ENCODE assay signal across 12 cellular contexts in the genomic region with DNA sequence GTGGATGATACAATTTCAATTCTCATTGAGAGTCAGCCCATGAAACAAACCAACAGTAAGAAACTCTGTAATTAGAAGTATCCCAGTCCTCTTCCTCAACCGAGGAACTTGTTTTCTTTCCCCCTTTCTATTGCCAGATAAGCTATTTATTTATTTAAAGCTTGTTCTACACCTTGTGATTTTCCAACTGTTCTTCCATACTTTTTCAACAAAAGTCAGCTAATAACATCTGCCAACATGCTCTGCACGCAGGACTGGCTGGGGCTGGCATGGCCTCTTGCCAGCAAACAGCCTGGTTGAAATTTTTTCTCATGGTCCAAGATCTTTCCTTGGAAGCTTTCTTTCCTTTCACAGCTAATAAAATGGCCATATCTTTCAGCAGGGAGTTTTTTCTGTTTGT. TPM values are rescaled to one million over a fixed set of nuclear protein-coding genes. Genes with fewer than 3 reads are reported as not detected.
DNase-seq lines count a peak whose midpoint lies in the region; ATAC-seq and TF ChIP-seq lines count a peak whose summit lies in the region.
"Had no signal": no experiment of that assay in that cellular context is flagged by ENCODE, and none has a peak within 500 bp of the region (broad histone marks: within the 10 kb centered on the region; RNA-seq: fewer than 3 reads in every experiment).

No MANE protein-coding gene starts in this region.

- no peak for TF ChIP-seq POLR2A in sigmoid colon (IDR thresholded peaks at IDR 0.05)

- no peaks in the 10 kb centered on the region for H3K4me1 Mint-ChIP-seq in central memory CD8-positive, alpha-beta T cell

- H3K9me3 Mint-ChIP-seq in central memory CD8-positive, alpha-beta T cell = no peaks in the 10 kb centered on the region
- H3K9me3 Mint-ChIP-seq: activated naive CD4-positive, alpha-beta T cell treated with anti-CD3 and anti-CD28 coated beads for 36 hours had no signal

- in situ Hi-C loops in GM13977 (cut with MboI; ENCODE audit: low pct_unique_long_range_greater_than_20kb, low sequenced_read_pairs, unreplicated experiment) = no loop called here

- 37 to 65% methylated on average over 2 of the region's 2 CpGs for WGBS in sigmoid colon, 2 donors

- TF ChIP-seq EP300 in sigmoid colon (IDR thresholded peaks at IDR 0.05) = no peak

- no peaks in the 10 kb centered on the region for H3K27me3 ChIP-seq in sigmoid colon

- H3K27me3 Mint-ChIP-seq in central memory CD8-positive, alpha-beta T cell = peaks cover 24% of the 10 kb centered on the region

- peak overlapping the region; percentile 4 for H3K4me3 Mint-ChIP-seq in central memory CD8-positive, alpha-beta T cell

- H3K36me3 Mint-ChIP-seq in central memory CD8-positive, alpha-beta T cell (ENCODE audit: insufficient read depth) = peaks cover 1% of the 10 kb centered on the region

- H3K4me1 ChIP-seq in sigmoid colon = peaks cover 0 to 36% (median 13%) of the 10 kb centered on the region in 4 donors

- no peak overlapping the region for H3K4me3 ChIP-seq in sigmoid colon

- DNase-seq in DMS79 treated with DMSO at 0.1 percent for 48 hours (lab: John Stamatoyannopoulos, UW) (peak; percentile 80), DMS79 (lab: John Stamatoyannopoulos, UW) (no peak), NCI-H1694 (lab: John Stamatoyannopoulos, UW) (peak; percentile 38), sigmoid colon (no peak), GM13977 (ENCODE audit: low spot score) (no peak)
- no peak for DNase-seq in central memory CD8-positive, alpha-beta T cell (ENCODE audit: low spot score in 2 of 2)
- DNase-seq in activated CD4-positive, alpha-beta T cell treated with anti-CD3 and anti-CD28 coated beads for 4 hours = no peak
- DNase-seq: activated CD4-positive, alpha-beta T cell treated with anti-CD3 and anti-CD28 coated beads, Interleukin-2, amount 50 U/mL, for 4 hours; activated naive CD4-positive, alpha-beta T cell treated with anti-CD3 and anti-CD28 coated beads for 36 hours; NCI-H82 had no signal

- no peak for ATAC-seq in central memory CD8-positive, alpha-beta T cell (replicated peaks; ENCODE audit: extremely low read depth, poor library complexity, severe bottlenecking)
- no peak for ATAC-seq in HG03439 (IDR thresholded peaks at IDR 0.05; ENCODE audit: unreplicated experiment)

- TF ChIP-seq CTCF in sigmoid colon (IDR thresholded peaks at IDR 0.05) (no peak), GM13977 (IDR thresholded peaks at IDR 0.05; ENCODE audit: extremely low read depth, insufficient read depth, missing control alignments) (no peak)

- H3K36me3 ChIP-seq in sigmoid colon = peaks cover 0 to 2% (median under 1%) of the 10 kb centered on the region in 4 donors

- H3K9me3 ChIP-seq in sigmoid colon = no peaks in the 10 kb centered on the region

- H3K27ac Mint-ChIP-seq in central memory CD8-positive, alpha-beta T cell (ENCODE audit: low read depth) = no peak overlapping the region
- H3K27ac Mint-ChIP-seq: activated naive CD4-positive, alpha-beta T cell treated with anti-CD3 and anti-CD28 coated beads for 36 hours; progenitor cell of endocrine pancreas had no signal

- intact Hi-C loops in sigmoid colon (cut with DNase I) = loop anchor here (5.0 kb wide), 3 partner anchors 773 to 1572 kb away; partner anchors contain the start of genes ABHD13, LIG4 and RAB20

- H3K27ac ChIP-seq in sigmoid colon = peak overlapping the region; percentile 95 to 98 (median 96)

RNA-seq across cellular contexts. Expression of gene IRS2, which starts 2.9 kb away (rescaled TPM):
- 10 to 100 TPM; 15.3 to 21.9 (median 20.3) TPM for total RNA-seq in sigmoid colon
- 1 to 10 TPM; 3.6 to 8.6 (median 5.8) TPM for polyA plus RNA-seq in sigmoid colon

Comparison
In these comparisons a context has a peak if more than half of its experiments do, and no peak if none do; other contexts are left out.
1. DNase-seq: peak in DMS79 treated with DMSO at 0.1 percent for 48 hours (single experiment) and NCI-H1694 (single experiment); none in DMS79 (single experiment), central memory CD8-positive, alpha-beta T cell (0 of 2), sigmoid colon (single experiment), activated CD4-positive, alpha-beta T cell treated with anti-CD3 and anti-CD28 coated beads for 4 hours (0 of 2) and GM13977 (single experiment).